Comparison of ENCODE assay signal across 21 cellular contexts in genomic region chr11:105790021-105790420, GRCh38.
DNase-seq lines count a peak whose midpoint lies in the region; ATAC-seq and TF ChIP-seq lines count a peak whose summit lies in the region.
"Had no signal": no experiment of that assay in that cellular context is flagged by ENCODE, and none has a peak within 500 bp of the region (broad histone marks: within the 10 kb centered on the region; RNA-seq: fewer than 3 reads in every experiment).

No MANE protein-coding gene starts in this region.

- H3K4me3 Mint-ChIP-seq in endodermal cell (no peak overlapping the region), type B pancreatic cell (no peak overlapping the region)
- H3K4me3 Mint-ChIP-seq: CD14-positive monocyte; CD4-positive, alpha-beta memory T cell; CD4-positive, CD25-positive, alpha-beta regulatory T cell; CD8-positive, alpha-beta memory T cell had no signal

- H3K27ac ChIP-seq in endodermal cell (ENCODE audit: low read depth, low read length): peak overlapping the region; percentile 20
- H3K27ac ChIP-seq: BLaER1 had no signal

- H3K27me3 Mint-ChIP-seq in endodermal cell (ENCODE audit: insufficient read depth): no peaks in the 10 kb centered on the region
- H3K27me3 Mint-ChIP-seq in type B pancreatic cell: no peaks in the 10 kb centered on the region
- H3K27me3 Mint-ChIP-seq: CD4-positive, alpha-beta memory T cell; CD4-positive, CD25-positive, alpha-beta regulatory T cell; CD8-positive, alpha-beta memory T cell had no signal

- peaks cover 2% of the 10 kb centered on the region for H3K4me1 ChIP-seq in endodermal cell (ENCODE audit: control insufficient read depth, insufficient read depth, low read length)
- H3K4me1 ChIP-seq: BE2C, BLaER1 had no signal

- H3K9me3 Mint-ChIP-seq in endodermal cell (no peaks in the 10 kb centered on the region), type B pancreatic cell (peaks cover 6% of the 10 kb centered on the region)
- H3K9me3 Mint-ChIP-seq: CD4-positive, alpha-beta memory T cell; CD4-positive, CD25-positive, alpha-beta regulatory T cell; CD8-positive, alpha-beta memory T cell had no signal

- no peak for TF ChIP-seq CTCF in endodermal cell (conservative IDR thresholded peaks at IDR 0.05)
- TF ChIP-seq CTCF in type B pancreatic cell (conservative IDR thresholded peaks at IDR 0.05): no peak

- H3K36me3 Mint-ChIP-seq in endodermal cell (ENCODE audit: low read depth) (no peaks in the 10 kb centered on the region), type B pancreatic cell (no peaks in the 10 kb centered on the region)
- H3K36me3 Mint-ChIP-seq: CD14-positive monocyte; CD4-positive, alpha-beta memory T cell; CD4-positive, CD25-positive, alpha-beta regulatory T cell; CD8-positive, alpha-beta memory T cell had no signal

- peaks cover 12% of the 10 kb centered on the region for H3K4me1 Mint-ChIP-seq in endodermal cell
- H3K4me1 Mint-ChIP-seq in type B pancreatic cell (ENCODE audit: unreplicated experiment): peaks cover 10% of the 10 kb centered on the region
- H3K4me1 Mint-ChIP-seq: CD14-positive monocyte; CD4-positive, alpha-beta memory T cell; CD4-positive, CD25-positive, alpha-beta regulatory T cell; CD8-positive, alpha-beta memory T cell had no signal

- no peak overlapping the region for H3K9ac ChIP-seq in endodermal cell (ENCODE audit: extremely low read depth, low read length, poor library complexity, severe bottlenecking)
- H3K9ac ChIP-seq: BLaER1 had no signal

- H3K27ac Mint-ChIP-seq in endodermal cell: no peak overlapping the region
- peak overlapping the region; percentile 21 for H3K27ac Mint-ChIP-seq in type B pancreatic cell
- H3K27ac Mint-ChIP-seq: CD4-positive, alpha-beta memory T cell; CD4-positive, CD25-positive, alpha-beta regulatory T cell had no signal

- H3K9me3 ChIP-seq in endodermal cell (ENCODE audit: control insufficient read depth, low read length): no peaks in the 10 kb centered on the region
- H3K9me3 ChIP-seq: BE2C, BLaER1 had no signal

- ATAC-seq in HG03460 (IDR thresholded peaks at IDR 0.05; ENCODE audit: unreplicated experiment) (no peak), HG02798 (IDR thresholded peaks at IDR 0.05; ENCODE audit: poor library complexity, unreplicated experiment) (no peak)
- ATAC-seq: GM12878 had no signal

- no peaks in the 10 kb centered on the region for H3K27me3 ChIP-seq in endodermal cell (ENCODE audit: control insufficient read depth, insufficient read depth, low read length, poor library complexity, severe bottlenecking)
- H3K27me3 ChIP-seq: BE2C, BLaER1 had no signal

- 60 to 94% methylated on average over 1 of the region's 1 CpG for WGBS in endodermal cell (ENCODE audit: insufficient coverage in 1 of 2, insufficient read length in 1 of 2), 2 experiments

- DNase-seq in NCI-H69 (lab: John Stamatoyannopoulos, UW): peak; percentile 12
- DNase-seq in cerebellar cortex (ENCODE audit: low spot score): peak; percentile 89
- DNase-seq in endodermal cell: no peak
- no peak for DNase-seq in type B pancreatic cell (ENCODE audit: extremely low spot score, unreplicated experiment)
- no peak for DNase-seq in NCI-H345 treated with DMSO at 0.1 percent for 48 hours (lab: John Stamatoyannopoulos, UW; ENCODE audit: unreplicated experiment)
- DNase-seq in activated CD4-positive, CD25-positive, alpha-beta regulatory T cell treated with anti-CD3 and anti-CD28 coated beads, Interleukin-2, amount 50 U/mL, for 72 hours: no peak
- DNase-seq: 8988T; ACHN; BE2C; CD4-positive, alpha-beta memory T cell; CD4-positive, CD25-positive, alpha-beta regulatory T cell; CD8-positive, alpha-beta memory T cell; COR-L47; DMS 273 treated with DMSO at 0.1 percent for 48 hours; DMS79 treated with DMSO at 0.1 percent for 48 hours; GDM1 had no signal

- H3K4me3 ChIP-seq in endodermal cell (ENCODE audit: low read length): no peak overlapping the region
- H3K4me3 ChIP-seq: BLaER1, GM12878 had no signal

- H3K36me3 ChIP-seq in endodermal cell (ENCODE audit: control insufficient read depth, insufficient read depth, low read length): no peaks in the 10 kb centered on the region
- H3K36me3 ChIP-seq: BE2C, BLaER1 had no signal

Comparison
In these comparisons a context has a peak if more than half of its experiments do, and no peak if none do; other contexts are left out.
1. DNase-seq: peak in NCI-H69 (single experiment) and cerebellar cortex (single experiment); none in endodermal cell (single experiment), type B pancreatic cell (single experiment), NCI-H345 treated with DMSO at 0.1 percent for 48 hours (single experiment) and activated CD4-positive, CD25-positive, alpha-beta regulatory T cell treated with anti-CD3 and anti-CD28 coated beads, Interleukin-2, amount 50 U/mL, for 72 hours (single experiment).